ENCODE assay signal across 9 cellular contexts in genomic region chr4:161252520-161253141, GRCh38.
DNase-seq lines count a peak whose midpoint lies in the region; ATAC-seq and TF ChIP-seq lines count a peak whose summit lies in the region.
"Had no signal": no experiment of that assay in that cellular context is flagged by ENCODE, and none has a peak within 500 bp of the region (broad histone marks: within the 10 kb centered on the region; RNA-seq: fewer than 3 reads in every experiment).

No MANE protein-coding gene starts in this region.

- H3K27ac ChIP-seq in ascending aorta: no peak overlapping the region
- H3K27ac ChIP-seq: BLaER1 treated with 17β-estradiol and CSF1 and Interleukin-3, amounts not matched to agents 10 nM and 100 nM had no signal

- no peak overlapping the region for H3K4me3 ChIP-seq in HFF-Myc (replicated peaks; ENCODE audit: low read depth, low read length)
- H3K4me3 ChIP-seq in ascending aorta: no peak overlapping the region
- H3K4me3 ChIP-seq: BLaER1 treated with 17β-estradiol and CSF1 and Interleukin-3, amounts not matched to agents 10 nM and 100 nM had no signal

- H3K9me3 ChIP-seq in ascending aorta: peaks cover 0 to 26% of the 10 kb centered on the region in 2 donors

- no peaks in the 10 kb centered on the region for H3K27me3 ChIP-seq in ascending aorta
- H3K27me3 ChIP-seq: BLaER1 treated with 17β-estradiol and CSF1 and Interleukin-3, amounts not matched to agents 10 nM and 100 nM had no signal

- H3K4me1 ChIP-seq in ascending aorta: no peaks in the 10 kb centered on the region
- H3K4me1 ChIP-seq: BLaER1 treated with 17β-estradiol and CSF1 and Interleukin-3, amounts not matched to agents 10 nM and 100 nM had no signal

- DNase-seq in NCI-H1436 (lab: John Stamatoyannopoulos, UW) (peak; percentile 2), NCI-H1436 treated with DMSO at 0.1 percent for 48 hours (lab: John Stamatoyannopoulos, UW) (no peak), HFF-Myc (ENCODE audit: extremely low read depth, low read depth) (no peak), NAMALWA (ENCODE audit: low spot score) (peak; percentile 63), cerebellar cortex (ENCODE audit: low spot score) (peak; percentile 20), renal cortical epithelial cell (ENCODE audit: low read depth) (peak; percentile 23), ascending aorta (ENCODE audit: low spot score in 2 of 2) (no peak), omental fat pad (ENCODE audit: low spot score) (no peak)

- intact Hi-C loops in ascending aorta (cut with DNase I): no loop called here

- peak; percentile 63 for TF ChIP-seq CTCF in HFF-Myc (IDR thresholded peaks at IDR 0.05; ENCODE audit: low read depth, low read length, missing control alignments)
- TF ChIP-seq CTCF in ascending aorta (IDR thresholded peaks at IDR 0.05): no peak
- TF ChIP-seq CTCF in omental fat pad (IDR thresholded peaks at IDR 0.05): no peak

- H3K36me3 ChIP-seq in ascending aorta: no peaks in the 10 kb centered on the region
- H3K36me3 ChIP-seq: BLaER1 treated with 17β-estradiol and CSF1 and Interleukin-3, amounts not matched to agents 10 nM and 100 nM had no signal

- no peak for ATAC-seq in omental fat pad (ENCODE audit: low FRiP score)

Comparison
In these comparisons a context has a peak if more than half of its experiments do, and no peak if none do; other contexts are left out.
1. DNase-seq: peak in NCI-H1436 (single experiment), NAMALWA (single experiment), cerebellar cortex (single experiment) and renal cortical epithelial cell (single experiment); none in NCI-H1436 treated with DMSO at 0.1 percent for 48 hours (single experiment), HFF-Myc (single experiment), ascending aorta (0 of 2) and omental fat pad (single experiment).